In genomic region chr3:124620600-124621063, GRCh38 we compare ENCODE assay signal across 8 cellular contexts.
DNase-seq lines count a peak whose midpoint lies in the region; TF ChIP-seq lines count a peak whose summit lies in the region.

No MANE protein-coding gene starts in this region.

- H3K9me3 ChIP-seq in hepatocyte (ENCODE audit: low read depth) (no peaks in the 10 kb centered on the region), transverse colon (no peaks in the 10 kb centered on the region)

- H3K27ac Mint-ChIP-seq in activated naive CD4-positive, alpha-beta T cell treated with anti-CD3 and anti-CD28 coated beads for 36 hours, result peak overlapping the region; percentile 7
- peak overlapping the region in 2 of 3 donors; percentile 28 to 36 for H3K27ac Mint-ChIP-seq in IgD-negative memory B cell
- peak overlapping the region; percentile 24 for H3K27ac Mint-ChIP-seq in activated CD4-positive, alpha-beta memory T cell treated with anti-CD3 and anti-CD28 coated beads for 36 hours

- peaks cover 22% of the 10 kb centered on the region for H3K4me1 ChIP-seq in hepatocyte (ENCODE audit: insufficient read depth)
- H3K4me1 ChIP-seq in transverse colon, result peaks cover 6 to 21% (median 13%) of the 10 kb centered on the region in 4 donors

- H3K27ac ChIP-seq in hepatocyte (peak overlapping the region; percentile 91), transverse colon (peak overlapping the region; percentile 69 to 83 (median 76))

- peaks cover 31% of the 10 kb centered on the region for H3K79me2 ChIP-seq in hepatocyte

- DNase-seq in activated naive CD4-positive, alpha-beta T cell treated with anti-CD3 and anti-CD28 coated beads for 36 hours, result peak; percentile 61
- DNase-seq in activated naive CD4-positive, alpha-beta T cell treated with Interleukin-2 at 50 U/mL for 16 hours, result no peak
- DNase-seq in activated CD4-positive, alpha-beta memory T cell treated with anti-CD3 and anti-CD28 coated beads for 36 hours, result peak; percentile 62
- DNase-seq in hepatocyte (ENCODE audit: low spot score), result peak; percentile 80
- peak; percentile 75 for DNase-seq in transverse colon
- no peak for DNase-seq in ureter (ENCODE audit: low spot score)
- DNase-seq in C1 segment of cervical spinal cord (lab: John Stamatoyannopoulos, UW), result no peak

- no peaks in the 10 kb centered on the region for H4K20me1 ChIP-seq in hepatocyte (ENCODE audit: insufficient read depth, poor library complexity, severe bottlenecking)

- in situ Hi-C loops in transverse colon (cut with MboI; ENCODE audit: low pct_ligation_motif_present in 1 of 4, low pct_unique_long_range_greater_than_20kb in 1 of 4, low sequenced_read_pairs in 3 of 4), result no loop called here

- peak overlapping the region; percentile 52 for H3K4me2 ChIP-seq in hepatocyte

- H3K9me2 ChIP-seq in hepatocyte (replicated peaks; ENCODE audit: insufficient read depth), result no peaks in the 10 kb centered on the region

- H3K9me3 Mint-ChIP-seq in activated naive CD4-positive, alpha-beta T cell treated with anti-CD3 and anti-CD28 coated beads for 36 hours, result no peaks in the 10 kb centered on the region
- H3K9me3 Mint-ChIP-seq in IgD-negative memory B cell, result peaks cover 0 to 4% (median 0%) of the 10 kb centered on the region in 3 donors
- H3K9me3 Mint-ChIP-seq in activated CD4-positive, alpha-beta memory T cell treated with anti-CD3 and anti-CD28 coated beads for 36 hours, result no peaks in the 10 kb centered on the region

- POLR2A ChIA-PET in activated CD4-positive, alpha-beta memory T cell treated with anti-CD3 and anti-CD28 coated beads for 36 hours (lab: Charles Lee), result no interaction called here

- H3K27me3 ChIP-seq in hepatocyte (no peaks in the 10 kb centered on the region), transverse colon (no peaks in the 10 kb centered on the region)

- no peak for TF ChIP-seq POLR2A in transverse colon (IDR thresholded peaks at IDR 0.05)

- intact Hi-C loops in activated naive CD4-positive, alpha-beta T cell treated with anti-CD3 and anti-CD28 coated beads for 36 hours (cut with micrococcal nuclease), result loop anchor here (1.0 to 2.0 kb wide), 4 partner anchors 19 to 69 kb away; no protein-coding TSS in a partner anchor
- intact Hi-C loops in activated CD4-positive, alpha-beta memory T cell treated with anti-CD3 and anti-CD28 coated beads for 36 hours (cut with micrococcal nuclease), result loop anchor here (1.0 to 2.0 kb wide), 4 partner anchors 19 to 68 kb away; no protein-coding TSS in a partner anchor
- intact Hi-C loops in transverse colon (cut with DNase I; ENCODE audit: low total_unique reads), result no loop called here

- CTCF ChIA-PET in activated naive CD4-positive, alpha-beta T cell treated with anti-CD3 and anti-CD28 coated beads for 36 hours (lab: Charles Lee), result interaction anchor here (0.7 to 1.9 kb wide), 4 partner anchors 19 to 68 kb away, joined by 3 to 9 read pairs (median 4); no protein-coding TSS in a partner anchor
- CTCF ChIA-PET in activated CD4-positive, alpha-beta memory T cell treated with anti-CD3 and anti-CD28 coated beads for 36 hours (lab: Charles Lee), result interaction anchor here (0.7 to 3.7 kb wide), 2 partner anchors 64 to 69 kb away, joined by 3 to 14 read pairs; no protein-coding TSS in a partner anchor

- TF ChIP-seq EP300 in transverse colon (IDR thresholded peaks at IDR 0.05; ENCODE audit: low read depth), result no peak

- H3K36me3 ChIP-seq in hepatocyte (replicated peaks; ENCODE audit: insufficient read depth, low read depth), result no peaks in the 10 kb centered on the region
- no peaks in the 10 kb centered on the region for H3K36me3 ChIP-seq in transverse colon

- 28% methylated on average over 6 of the region's 6 CpGs for WGBS in hepatocyte (ENCODE audit: low lambda C conversion rate, missing lambda C conversion rate)
- 40 to 46% methylated on average over 4 to 6 of the region's 6 CpGs for WGBS in transverse colon (ENCODE audit: low coverage in 1 of 2), 2 donors

- H3K4me1 Mint-ChIP-seq in activated naive CD4-positive, alpha-beta T cell treated with anti-CD3 and anti-CD28 coated beads for 36 hours (ENCODE audit: low read depth), result peaks cover 43% of the 10 kb centered on the region
- peaks cover 6 to 16% (median 14%) of the 10 kb centered on the region in 3 donors for H3K4me1 Mint-ChIP-seq in IgD-negative memory B cell
- H3K4me1 Mint-ChIP-seq in activated CD4-positive, alpha-beta memory T cell treated with anti-CD3 and anti-CD28 coated beads for 36 hours (ENCODE audit: low read depth), result peaks cover 34% of the 10 kb centered on the region

- H3K36me3 Mint-ChIP-seq in activated naive CD4-positive, alpha-beta T cell treated with anti-CD3 and anti-CD28 coated beads for 36 hours (ENCODE audit: low read depth), result no peaks in the 10 kb centered on the region
- H3K36me3 Mint-ChIP-seq in IgD-negative memory B cell, result peaks cover 5% of the 10 kb centered on the region
- H3K36me3 Mint-ChIP-seq in activated CD4-positive, alpha-beta memory T cell treated with anti-CD3 and anti-CD28 coated beads for 36 hours, result no peaks in the 10 kb centered on the region

- no peaks in the 10 kb centered on the region for H3K27me3 Mint-ChIP-seq in activated naive CD4-positive, alpha-beta T cell treated with anti-CD3 and anti-CD28 coated beads for 36 hours (ENCODE audit: low read depth)
- H3K27me3 Mint-ChIP-seq in IgD-negative memory B cell, result no peaks in the 10 kb centered on the region
- no peaks in the 10 kb centered on the region for H3K27me3 Mint-ChIP-seq in activated CD4-positive, alpha-beta memory T cell treated with anti-CD3 and anti-CD28 coated beads for 36 hours

- H2AFZ ChIP-seq in hepatocyte, result no peak overlapping the region

- H3K4me3 ChIP-seq in hepatocyte (no peak overlapping the region), transverse colon (no peak overlapping the region)

- no peak overlapping the region for H3K4me3 Mint-ChIP-seq in activated naive CD4-positive, alpha-beta T cell treated with anti-CD3 and anti-CD28 coated beads for 36 hours
- H3K4me3 Mint-ChIP-seq in IgD-negative memory B cell, result peak overlapping the region in 2 of 4 donors; percentile 71 to 94
- H3K4me3 Mint-ChIP-seq in activated CD4-positive, alpha-beta memory T cell treated with anti-CD3 and anti-CD28 coated beads for 36 hours, result peak overlapping the region; percentile 6

- TF ChIP-seq CTCF in hepatocyte (IDR thresholded peaks at IDR 0.05; ENCODE audit: poor library complexity) (no peak), transverse colon (IDR thresholded peaks at IDR 0.05) (peak in 3 of 5 experiments; percentile 3 to 33 (median 31))

Comparison
In these comparisons a context has a peak if more than half of its experiments do, and no peak if none do; other contexts are left out.
1. DNase-seq: peak in activated naive CD4-positive, alpha-beta T cell treated with anti-CD3 and anti-CD28 coated beads for 36 hours (single experiment), activated CD4-positive, alpha-beta memory T cell treated with anti-CD3 and anti-CD28 coated beads for 36 hours (single experiment), hepatocyte (single experiment) and transverse colon (single experiment); none in activated naive CD4-positive, alpha-beta T cell treated with Interleukin-2 at 50 U/mL for 16 hours (single experiment), ureter (single experiment) and C1 segment of cervical spinal cord (0 of 14).
2. Peak in every context shown above with its lines, with median percentiles within 50 percentile points of each other: H3K27ac Mint-ChIP-seq.